In the genomic region with DNA sequence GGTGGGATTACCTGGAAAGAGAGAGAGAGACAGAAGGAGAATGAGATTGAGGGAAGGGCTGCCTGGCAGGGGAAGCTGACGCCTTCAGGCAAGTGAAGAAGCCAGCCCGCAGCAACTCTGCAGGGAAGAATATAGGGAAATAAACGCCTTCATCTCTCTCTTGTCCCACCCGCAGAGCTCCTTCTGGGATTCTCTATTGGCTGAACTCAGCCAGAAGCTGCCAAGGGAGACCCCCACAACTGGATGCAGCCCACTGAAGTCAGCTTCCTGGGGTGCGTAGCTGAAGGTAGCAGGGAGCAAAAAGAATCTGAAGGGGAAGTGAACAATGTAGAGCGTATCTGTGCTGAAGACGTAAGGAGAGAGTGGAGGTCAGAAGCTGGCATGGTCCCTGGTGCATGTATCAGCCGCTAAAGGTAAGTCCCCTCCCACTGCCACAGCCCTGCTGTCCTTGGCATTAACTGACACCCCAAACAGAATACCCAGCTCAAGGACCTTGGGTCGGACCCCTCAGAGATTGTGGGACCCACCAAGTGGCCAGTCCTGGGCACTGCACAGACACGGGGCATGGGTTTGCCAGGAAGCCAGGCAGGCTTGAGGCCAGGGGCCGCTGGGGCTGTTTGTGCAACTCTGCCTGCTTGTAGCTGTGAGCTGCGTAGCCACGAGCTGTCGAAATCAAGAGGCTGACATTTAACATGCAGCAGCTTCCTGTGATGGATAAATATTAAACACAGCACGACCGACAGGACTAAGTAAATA, we compare ENCODE assay signal across 1 cellular context.
TF ChIP-seq lines count a peak whose summit lies in the region.

No MANE protein-coding gene starts in this region.

TF ChIP-seq in endothelial cell of umbilical vein, 7 proteins besides CTCF, POLR2A, EP300 and RAD21 (continued from another document):
- TF ChIP-seq, protein P1, sequence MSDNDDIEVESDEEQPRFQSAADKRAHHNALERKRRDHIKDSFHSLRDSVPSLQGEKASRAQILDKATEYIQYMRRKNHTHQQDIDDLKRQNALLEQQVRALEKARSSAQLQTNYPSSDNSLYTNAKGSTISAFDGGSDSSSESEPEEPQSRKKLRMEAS (IDR thresholded peaks at IDR 0.05; ENCODE audit: insufficient read depth, insufficient read length) = no peak
- TF ChIP-seq EZH2 (IDR thresholded peaks at IDR 0.05; ENCODE audit: borderline replicate concordance, low read depth, low read length, severe bottlenecking) = no peak
- TF ChIP-seq POLR2AphosphoS5 (IDR thresholded peaks at IDR 0.05; ENCODE audit: insufficient read depth, low read depth, low read length) = no peak
- TF ChIP-seq FOS (IDR thresholded peaks at IDR 0.05; ENCODE audit: borderline replicate concordance, insufficient read depth, low read length) = no peak
- no peak for TF ChIP-seq JUN (IDR thresholded peaks at IDR 0.05; ENCODE audit: borderline replicate concordance, insufficient read depth, insufficient read length, low read depth)
- no peak for TF ChIP-seq MYC (IDR thresholded peaks at IDR 0.05; ENCODE audit: low read depth, low read length)
